22 cellular contexts compared by ENCODE assay signal in the genomic region with DNA sequence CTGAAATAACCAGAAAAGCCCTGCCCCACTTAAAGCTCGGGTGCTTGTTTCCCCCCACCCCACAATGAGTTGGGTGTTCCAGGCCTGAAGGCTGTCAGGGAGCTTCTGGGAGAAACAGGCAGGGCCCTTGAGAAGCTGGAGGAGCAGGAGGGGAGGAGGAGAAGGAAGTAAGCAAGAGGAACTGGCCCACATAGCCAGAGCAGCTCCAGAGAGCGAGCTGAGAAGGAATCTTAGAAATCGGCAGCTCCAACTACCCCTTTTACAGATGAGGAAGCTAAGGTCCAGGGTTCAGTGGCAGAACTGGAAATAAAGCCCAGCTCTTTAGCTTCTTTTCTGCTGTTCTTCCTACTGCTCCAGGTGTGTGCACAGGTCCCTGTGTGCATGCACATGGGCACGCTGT. TPM values are rescaled to one million over a fixed set of nuclear protein-coding genes. Genes with fewer than 3 reads are reported as not detected.
"Had no signal": no experiment of that assay in that cellular context is flagged by ENCODE, and none has a peak within 500 bp of the region (broad histone marks: within the 10 kb centered on the region; RNA-seq: fewer than 3 reads in every experiment).

No MANE protein-coding gene starts in this region.

- ATAC-seq: activated T-cell treated with anti-CD3 and anti-CD28 coated beads, Interleukin-2, amount 50 U/mL, for 72 hours; effector memory CD8-positive, alpha-beta T cell; gastroesophageal sphincter; heart right ventricle; left colon had no signal

- H3K27me3 ChIP-seq: gastroesophageal sphincter, sigmoid colon, testis had no signal

- H3K4me1 ChIP-seq: stomach, testis had no signal

- DNase-seq: activated CD4-positive, alpha-beta T cell treated with anti-CD3 and anti-CD28 coated beads, Interleukin-2, amount 10 ng/mL, durations not matched to agents 7 days and 5 days; activated CD4-positive, CD25-positive, alpha-beta regulatory T cell; activated CD8-positive, alpha-beta memory T cell treated with anti-CD3 and anti-CD28 coated beads, Interleukin-2, amount 50 U/mL, for 48 hours; activated naive CD8-positive, alpha-beta T cell treated with anti-CD3 and anti-CD28 coated beads for 36 hours; activated T-cell treated with anti-CD3 and anti-CD28 coated beads, Interleukin-2, amount 50 U/mL, for 72 hours; effector memory CD8-positive, alpha-beta T cell; heart right ventricle; midbrain; stimulated activated CD4-positive, alpha-beta T cell treated with anti-CD3 and anti-CD28 coated beads, Interleukin-12 subunit alpha, Interleukin-12 subunit beta, amount 100 ng/mL, for 4 hours; stimulated activated CD4-positive, alpha-beta T cell treated with anti-CD3 and anti-CD28 coated beads, Interleukin-2, amount 100 ng/mL, for 24 hours; stomach; T-helper 2 cell; testis had no signal

- H3K27ac ChIP-seq: epithelial cell of prostate, gastroesophageal sphincter, heart right ventricle, sigmoid colon, stomach, testis had no signal

- H3K9me3 ChIP-seq: sigmoid colon, testis had no signal

- H3K36me3 ChIP-seq: gastroesophageal sphincter, heart right ventricle, sigmoid colon, stomach had no signal

- H3K4me3 ChIP-seq: gastroesophageal sphincter, heart right ventricle, sigmoid colon, stomach, testis had no signal

RNA-seq across cellular contexts. Expression of gene KCNK3, which starts 12.7 kb away (rescaled TPM):
- total RNA-seq: activated CD4-positive, alpha-beta T cell treated with anti-CD3 and anti-CD28 coated beads, Interleukin-2, amount 10 ng/mL, durations not matched to agents 7 days and 5 days; activated naive CD8-positive, alpha-beta T cell treated with anti-CD3 and anti-CD28 coated beads for 36 hours; activated T-cell treated with anti-CD3 and anti-CD28 coated beads, Interleukin-2, amount 50 U/mL, for 72 hours; lung microvascular endothelial cell; pulmonary artery endothelial cell had no signal

RNA-seq across cellular contexts. Expression of gene CIB4, which starts 38.7 kb away (rescaled TPM):
- total RNA-seq: activated CD4-positive, alpha-beta T cell treated with anti-CD3 and anti-CD28 coated beads, Interleukin-2, amount 10 ng/mL, durations not matched to agents 7 days and 5 days; activated naive CD8-positive, alpha-beta T cell treated with anti-CD3 and anti-CD28 coated beads for 36 hours; activated T-cell treated with anti-CD3 and anti-CD28 coated beads, Interleukin-2, amount 50 U/mL, for 72 hours; gastroesophageal sphincter; heart right ventricle; left colon; lung microvascular endothelial cell; myocyte; osteocyte; pulmonary artery endothelial cell; sigmoid colon; ureter had no signal
